Comparison of ENCODE assay signal across 10 cellular contexts in genomic region chr17:39014795-39015545, GRCh38. TPM values are rescaled to one million over a fixed set of nuclear protein-coding genes. Genes with fewer than 3 reads are reported as not detected.
DNase-seq lines count a peak whose midpoint lies in the region; ATAC-seq and TF ChIP-seq lines count a peak whose summit lies in the region.
"Had no signal": no experiment of that assay in that cellular context is flagged by ENCODE, and none has a peak within 500 bp of the region (broad histone marks: within the 10 kb centered on the region; RNA-seq: fewer than 3 reads in every experiment).

No MANE protein-coding gene starts in this region.

- H3K9me3 ChIP-seq in left lung (no peaks in the 10 kb centered on the region), upper lobe of left lung (no peaks in the 10 kb centered on the region)

- H3K27ac Mint-ChIP-seq in activated T-cell treated with anti-CD3 and anti-CD28 coated beads, Interleukin-2, amount 50 U/mL, for 24 hours = peak overlapping the region; percentile 13
- no peak overlapping the region; the same call in 1 of the 2 replicates for H3K27ac Mint-ChIP-seq in WTC11
- H3K27ac Mint-ChIP-seq in effector memory CD8-positive, alpha-beta T cell = no peak overlapping the region

- no peaks in the 10 kb centered on the region for H3K36me3 Mint-ChIP-seq in activated T-cell treated with anti-CD3 and anti-CD28 coated beads, Interleukin-2, amount 50 U/mL, for 24 hours (ENCODE audit: low read depth)
- no peaks in the 10 kb centered on the region for H3K36me3 Mint-ChIP-seq in WTC11
- H3K36me3 Mint-ChIP-seq in effector memory CD8-positive, alpha-beta T cell (ENCODE audit: insufficient read depth) = no peaks in the 10 kb centered on the region

- H3K27me3 ChIP-seq in left lung (no peaks in the 10 kb centered on the region), upper lobe of left lung (no peaks in the 10 kb centered on the region)

- TF ChIP-seq CTCF in WTC11 (IDR thresholded peaks at IDR 0.05) (no peak), left lung (IDR thresholded peaks at IDR 0.05) (no peak), upper lobe of left lung (IDR thresholded peaks at IDR 0.05) (no peak), GM20000 (IDR thresholded peaks at IDR 0.05; ENCODE audit: extremely low read depth, missing control alignments) (no peak)

- ATAC-seq in WTC11 (no peak), left lung (peak; percentile 25), upper lobe of left lung (ENCODE audit: low FRiP score in 2 of 2) (peak; percentile 43 to 59)
- no peak for ATAC-seq in effector memory CD8-positive, alpha-beta T cell (replicated peaks)
- ATAC-seq: Panc1 had no signal

- WGBS in upper lobe of left lung, 2 donors = 80 to 88% methylated on average over 12 to 13 of the region's 13 CpGs

- H3K9me3 Mint-ChIP-seq in activated T-cell treated with anti-CD3 and anti-CD28 coated beads, Interleukin-2, amount 50 U/mL, for 24 hours = no peaks in the 10 kb centered on the region
- H3K9me3 Mint-ChIP-seq in WTC11 = no peaks in the 10 kb centered on the region
- no peaks in the 10 kb centered on the region for H3K9me3 Mint-ChIP-seq in effector memory CD8-positive, alpha-beta T cell

- no peak for DNase-seq in activated T-cell treated with anti-CD3 and anti-CD28 coated beads, Interleukin-2, amount 50 U/mL, for 24 hours
- DNase-seq in activated T-cell treated with anti-CD3 and anti-CD28 coated beads for 4 hours (no peak), WTC11 (ENCODE audit: low spot score) (no peak), left lung (peak in 1 of 2 donors; percentile 55), upper lobe of left lung (peak in 1 of 2 donors; percentile 54), HEK293T (ENCODE audit: extremely low spot score) (no peak), GM20000 (ENCODE audit: low spot score) (no peak)
- no peak for DNase-seq in effector memory CD8-positive, alpha-beta T cell
- DNase-seq: NCI-H2081 had no signal

- intact Hi-C loops in left lung (cut with DNase I) = no loop called here

- H3K4me3 Mint-ChIP-seq in activated T-cell treated with anti-CD3 and anti-CD28 coated beads, Interleukin-2, amount 50 U/mL, for 24 hours = no peak overlapping the region
- H3K4me3 Mint-ChIP-seq in WTC11 = no peak overlapping the region
- H3K4me3 Mint-ChIP-seq in effector memory CD8-positive, alpha-beta T cell = no peak overlapping the region

- no peaks in the 10 kb centered on the region for H3K27me3 Mint-ChIP-seq in activated T-cell treated with anti-CD3 and anti-CD28 coated beads, Interleukin-2, amount 50 U/mL, for 24 hours
- H3K27me3 Mint-ChIP-seq in WTC11 (ENCODE audit: low read depth) = no peaks in the 10 kb centered on the region
- no peaks in the 10 kb centered on the region for H3K27me3 Mint-ChIP-seq in effector memory CD8-positive, alpha-beta T cell

- POLR2A ChIA-PET in WTC11 (lab: Charles Lee) = no interaction called here
- POLR2A ChIA-PET in HEK293T (lab: Yijun Ruan, JAX) = interaction anchor here (2.2 kb wide), 1 partner anchor 185 kb away, joined by 6 read pairs; the partner anchor contains the start of gene RPL19

- H3K4me1 Mint-ChIP-seq in activated T-cell treated with anti-CD3 and anti-CD28 coated beads, Interleukin-2, amount 50 U/mL, for 24 hours (ENCODE audit: low read depth) = peaks cover 25% of the 10 kb centered on the region
- H3K4me1 Mint-ChIP-seq in WTC11 = peaks cover 29% of the 10 kb centered on the region
- H3K4me1 Mint-ChIP-seq in effector memory CD8-positive, alpha-beta T cell (ENCODE audit: low read depth in 2 of 2) = peaks cover 0 to 1% of the 10 kb centered on the region in 2 donors

- TF ChIP-seq POLR2A in upper lobe of left lung (IDR thresholded peaks at IDR 0.05) = peak in 1 of 4 donors; percentile 29

- CTCF ChIA-PET in WTC11 (lab: Charles Lee) = interaction anchor here (1.3 to 3.3 kb wide), 5 partner anchors 31 to 159 kb away, joined by 3 to 14 read pairs (median 6); partner anchors contain the start of gene ARL5C
- CTCF ChIA-PET in HEK293T (lab: Yijun Ruan, JAX) = no interaction called here

- H3K4me1 ChIP-seq in left lung (peaks cover 0 to 50% of the 10 kb centered on the region in 2 donors), upper lobe of left lung (peaks cover 0 to 11% (median 3%) of the 10 kb centered on the region in 4 donors)

- H3K36me3 ChIP-seq in left lung (no peaks in the 10 kb centered on the region), upper lobe of left lung (no peaks in the 10 kb centered on the region)

- peak overlapping the region in 1 of 2 donors; percentile 63 for H3K27ac ChIP-seq in left lung
- H3K27ac ChIP-seq in upper lobe of left lung = peak overlapping the region in 2 of 4 donors; percentile 0 to 36

- H3K4me3 ChIP-seq in left lung (no peak overlapping the region), upper lobe of left lung (no peak overlapping the region)

- TF ChIP-seq EP300 in upper lobe of left lung (IDR thresholded peaks at IDR 0.05) = no peak

TF ChIP-seq in WTC11, 78 proteins besides CTCF, POLR2A, EP300 and RAD21 (continues in another document):
- TF ChIP-seq NR3C1 (CRISPR knock-in tag; conservative IDR thresholded peaks at IDR 0.05; ENCODE audit: low read depth) (no peak), TCF7 (CRISPR knock-in tag; IDR thresholded peaks at IDR 0.05; ENCODE audit: low read depth) (no peak), PREB (CRISPR knock-in tag; IDR thresholded peaks at IDR 0.05; ENCODE audit: borderline replicate concordance) (no peak), GABPB1 (CRISPR knock-in tag; IDR thresholded peaks at IDR 0.05) (peak; percentile 30; the same call in 1 of the 2 replicates)

TF ChIP-seq in HEK293T, 16 proteins besides CTCF, POLR2A, EP300 and RAD21:
- no peak for TF ChIP-seq FOXA1 (IDR thresholded peaks at IDR 0.05)

RNA-seq across cellular contexts. Expression of gene FBXO47, which starts 47.8 kb away (rescaled TPM):
- not detected in 3 replicates for total RNA-seq in WTC11 (2021)
- total RNA-seq in left lung = not detected
- not detected for total RNA-seq in upper lobe of left lung

Comparison
In these comparisons a context has a peak if more than half of its experiments do, and no peak if none do; other contexts are left out.
1. ATAC-seq: peak in left lung (single experiment) and upper lobe of left lung (2 of 2); none in WTC11 (single experiment) and effector memory CD8-positive, alpha-beta T cell (single experiment).